ENCODE assay signal across 12 cellular contexts in the genomic region with DNA sequence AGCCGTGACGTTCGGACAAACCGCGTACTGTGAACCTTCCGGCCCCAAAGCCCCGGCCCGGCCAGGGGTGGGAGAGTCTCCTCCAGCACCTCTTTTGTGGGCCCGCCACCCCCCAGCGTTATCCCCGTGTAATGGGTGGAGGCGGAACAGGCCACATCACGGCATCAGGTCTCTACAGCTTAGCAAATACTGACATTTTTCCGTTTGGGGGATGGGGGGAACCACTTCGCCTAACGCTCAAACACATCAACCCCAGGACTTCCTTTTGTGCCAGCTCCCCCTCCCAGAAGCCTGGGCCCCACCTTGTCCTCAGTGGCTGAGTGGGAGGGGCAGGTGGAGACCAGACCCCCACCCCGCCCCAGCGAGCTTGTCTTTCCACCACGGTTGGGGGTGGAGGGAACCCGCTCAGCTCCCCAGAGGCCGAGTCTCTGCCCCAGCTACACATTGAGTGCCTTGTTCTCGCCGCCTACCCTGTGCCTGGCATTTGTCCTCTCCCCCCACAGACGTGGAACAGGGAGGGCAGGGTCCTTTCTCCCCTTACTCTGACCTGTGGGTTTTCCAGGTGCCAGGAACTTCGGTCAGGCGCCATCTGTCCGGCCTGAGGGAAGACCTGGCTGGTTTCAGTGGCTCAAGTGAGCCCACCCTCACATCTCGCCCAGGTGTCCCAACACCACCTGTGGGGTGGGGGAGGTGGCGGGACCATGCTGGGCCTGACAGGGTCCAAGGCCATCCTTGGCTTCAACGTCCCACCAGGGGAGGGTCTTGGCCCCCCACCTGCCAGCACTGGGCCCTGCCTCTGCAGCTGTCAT. TPM values are rescaled to one million over a fixed set of nuclear protein-coding genes. Genes with fewer than 3 reads are reported as not detected.
A peak's percentile ranks its signal among the peaks of the same experiment; 100 is the strongest.
DNase-seq lines count a peak whose midpoint lies in the region; ATAC-seq and TF ChIP-seq lines count a peak whose summit lies in the region.
"Had no signal": no experiment of that assay in that cellular context is flagged by ENCODE, and none has a peak within 500 bp of the region (broad histone marks: within the 10 kb centered on the region; RNA-seq: fewer than 3 reads in every experiment).

No MANE protein-coding gene starts in this region.

- no peak for TF ChIP-seq CTCF in activated B cell treated with CpG ODN at 0.5 μM for 24 hours (IDR thresholded peaks at IDR 0.05)
- TF ChIP-seq CTCF in glutamatergic neuron (IDR thresholded peaks at IDR 0.05; ENCODE audit: partially characterized antibody, unreplicated experiment) = no peak

- H3K9me3 Mint-ChIP-seq in activated CD4-positive, alpha-beta T cell treated with anti-CD3 and anti-CD28 coated beads, Interleukin-2, amount 10 ng/mL, durations not matched to agents 24 days and 14 days = no peaks in the 10 kb centered on the region
- no peaks in the 10 kb centered on the region for H3K9me3 Mint-ChIP-seq in activated B cell treated with CpG ODN at 0.5 μM for 24 hours
- H3K9me3 Mint-ChIP-seq in glutamatergic neuron (ENCODE audit: unreplicated experiment) = peaks cover 38% of the 10 kb centered on the region
- no peaks in the 10 kb centered on the region for H3K9me3 Mint-ChIP-seq in stimulated activated memory B cell treated with anti-CD40 and anti-IgM and Interleukin-4, amounts not matched to agents 10 μg/mL and 1 μg/mL and 100 μg/mL, for 72 hours

- no peak for DNase-seq in activated CD4-positive, alpha-beta T cell treated with anti-CD3 and anti-CD28 coated beads, Interleukin-2, amount 10 ng/mL, durations not matched to agents 24 days and 14 days
- no peak for DNase-seq in activated CD4-positive, alpha-beta T cell treated with anti-CD3 and anti-CD28 coated beads, Interleukin-2, amount 50 U/mL, for 4 hours
- DNase-seq in activated B cell treated with CpG ODN at 0.5 μM for 24 hours (no peak), glutamatergic neuron (peak; percentile 5), AG20443 (ENCODE audit: low spot score) (no peak), cerebellum (ENCODE audit: low spot score) (no peak)
- DNase-seq: NCI-H2081 treated with DMSO at 0.1 percent for 48 hours; stimulated activated CD4-positive, alpha-beta T cell treated with anti-CD3 and anti-CD28 coated beads, Interleukin-4, amount 100 ng/mL, for 1 hour had no signal

- CTCF ChIA-PET in activated B cell treated with CpG ODN at 0.5 μM for 24 hours (lab: Charles Lee) = interaction anchor here (1.0 kb wide), 1 partner anchor 53 kb away, joined by 5 read pairs; no protein-coding TSS in a partner anchor

- no peaks in the 10 kb centered on the region for H3K27me3 Mint-ChIP-seq in activated CD4-positive, alpha-beta T cell treated with anti-CD3 and anti-CD28 coated beads, Interleukin-2, amount 10 ng/mL, durations not matched to agents 24 days and 14 days
- no peaks in the 10 kb centered on the region for H3K27me3 Mint-ChIP-seq in activated B cell treated with CpG ODN at 0.5 μM for 24 hours
- peaks cover 39% of the 10 kb centered on the region for H3K27me3 Mint-ChIP-seq in glutamatergic neuron (ENCODE audit: unreplicated experiment)
- H3K27me3 Mint-ChIP-seq in stimulated activated memory B cell treated with anti-CD40 and anti-IgM and Interleukin-4, amounts not matched to agents 10 μg/mL and 1 μg/mL and 100 μg/mL, for 72 hours = no peaks in the 10 kb centered on the region

- H3K27ac Mint-ChIP-seq in activated CD4-positive, alpha-beta T cell treated with anti-CD3 and anti-CD28 coated beads, Interleukin-2, amount 10 ng/mL, durations not matched to agents 24 days and 14 days = peak overlapping the region; percentile 20
- H3K27ac Mint-ChIP-seq in activated B cell treated with CpG ODN at 0.5 μM for 24 hours = peak overlapping the region; percentile 69
- peak overlapping the region; percentile 48 for H3K27ac Mint-ChIP-seq in glutamatergic neuron (ENCODE audit: unreplicated experiment)
- H3K27ac Mint-ChIP-seq in stimulated activated memory B cell treated with anti-CD40 and anti-IgM and Interleukin-4, amounts not matched to agents 10 μg/mL and 1 μg/mL and 100 μg/mL, for 72 hours = peak overlapping the region; percentile 62

- POLR2A ChIA-PET in activated B cell treated with CpG ODN at 0.5 μM for 24 hours (lab: Charles Lee) = interaction anchor here (0.5 to 1.5 kb wide), 6 partner anchors 28 to 170 kb away, joined by 3 to 12 read pairs (median 6); a partner anchor contains a TSS

- no peak overlapping the region for H3K4me3 Mint-ChIP-seq in activated CD4-positive, alpha-beta T cell treated with anti-CD3 and anti-CD28 coated beads, Interleukin-2, amount 10 ng/mL, durations not matched to agents 24 days and 14 days
- no peak overlapping the region for H3K4me3 Mint-ChIP-seq in activated B cell treated with CpG ODN at 0.5 μM for 24 hours
- no peak overlapping the region for H3K4me3 Mint-ChIP-seq in glutamatergic neuron (ENCODE audit: unreplicated experiment)
- no peak overlapping the region for H3K4me3 Mint-ChIP-seq in stimulated activated memory B cell treated with anti-CD40 and anti-IgM and Interleukin-4, amounts not matched to agents 10 μg/mL and 1 μg/mL and 100 μg/mL, for 72 hours

- H3K36me3 Mint-ChIP-seq in activated CD4-positive, alpha-beta T cell treated with anti-CD3 and anti-CD28 coated beads, Interleukin-2, amount 10 ng/mL, durations not matched to agents 24 days and 14 days (ENCODE audit: low read depth) = peaks cover 35% of the 10 kb centered on the region
- H3K36me3 Mint-ChIP-seq in activated B cell treated with CpG ODN at 0.5 μM for 24 hours (ENCODE audit: low read depth) (peaks cover 64% of the 10 kb centered on the region), glutamatergic neuron (ENCODE audit: unreplicated experiment) (no peaks in the 10 kb centered on the region)
- peaks cover 43% of the 10 kb centered on the region for H3K36me3 Mint-ChIP-seq in stimulated activated memory B cell treated with anti-CD40 and anti-IgM and Interleukin-4, amounts not matched to agents 10 μg/mL and 1 μg/mL and 100 μg/mL, for 72 hours

- ATAC-seq in activated B cell treated with CpG ODN at 0.5 μM for 24 hours (ENCODE audit: low read depth) (peak; percentile 32), GM18505 (IDR thresholded peaks at IDR 0.05; ENCODE audit: unreplicated experiment) (no peak)
- peak; percentile 54 for ATAC-seq in stimulated activated memory B cell treated with anti-CD40 and anti-IgM and Interleukin-4, amounts not matched to agents 10 μg/mL and 1 μg/mL and 100 μg/mL, for 72 hours
- ATAC-seq: activated CD4-positive, CD25-positive, alpha-beta regulatory T cell treated with anti-CD3 and anti-CD28 coated beads, Interleukin-2, amount 50 U/mL, for 24 hours had no signal

- peaks cover 4% of the 10 kb centered on the region for H3K4me1 Mint-ChIP-seq in activated CD4-positive, alpha-beta T cell treated with anti-CD3 and anti-CD28 coated beads, Interleukin-2, amount 10 ng/mL, durations not matched to agents 24 days and 14 days
- H3K4me1 Mint-ChIP-seq in activated B cell treated with CpG ODN at 0.5 μM for 24 hours (peaks cover 26% of the 10 kb centered on the region), glutamatergic neuron (ENCODE audit: low read depth, unreplicated experiment) (peaks cover 8% of the 10 kb centered on the region)
- H3K4me1 Mint-ChIP-seq in stimulated activated memory B cell treated with anti-CD40 and anti-IgM and Interleukin-4, amounts not matched to agents 10 μg/mL and 1 μg/mL and 100 μg/mL, for 72 hours = peaks cover 30% of the 10 kb centered on the region

- intact Hi-C loops in activated CD4-positive, alpha-beta T cell treated with anti-CD3 and anti-CD28 coated beads, Interleukin-2, amount 10 ng/mL, durations not matched to agents 24 days and 14 days (cut with micrococcal nuclease) = no loop called here
- intact Hi-C loops in activated B cell treated with CpG ODN at 0.5 μM for 24 hours (cut with micrococcal nuclease) = no loop called here

- TF ChIP-seq POLR2A in GM18505 (IDR thresholded peaks at IDR 0.05; ENCODE audit: borderline replicate concordance, extremely low read depth, insufficient read depth, insufficient read length) = no peak

RNA-seq across cellular contexts. Expression of a gene that starts 29.6 kb away (rescaled TPM):
- 108 and 115 TPM in 2 replicates for total RNA-seq in activated CD4-positive, alpha-beta T cell treated with anti-CD3 and anti-CD28 coated beads, Interleukin-2, amount 10 ng/mL, durations not matched to agents 24 days and 14 days
- total RNA-seq in activated B cell treated with CpG ODN at 0.5 μM for 24 hours (114 and 144 TPM in 2 replicates), glutamatergic neuron (ENCODE audit: unreplicated experiment) (206 TPM), cerebellum (71.0 TPM)

RNA-seq across cellular contexts. Expression of a gene that starts 36.1 kb away (rescaled TPM):
- 3.0 and 3.2 TPM in 2 replicates for total RNA-seq in activated CD4-positive, alpha-beta T cell treated with anti-CD3 and anti-CD28 coated beads, Interleukin-2, amount 10 ng/mL, durations not matched to agents 24 days and 14 days
- total RNA-seq in activated B cell treated with CpG ODN at 0.5 μM for 24 hours = 5.1 and 5.2 TPM in 2 replicates
- 37.6 TPM for total RNA-seq in glutamatergic neuron (ENCODE audit: unreplicated experiment)
- 0.09 TPM for total RNA-seq in cerebellum

RNA-seq across cellular contexts. Expression of a gene that starts 41.4 kb away (rescaled TPM):
- 0.21 and 0.40 TPM in 2 replicates for total RNA-seq in activated CD4-positive, alpha-beta T cell treated with anti-CD3 and anti-CD28 coated beads, Interleukin-2, amount 10 ng/mL, durations not matched to agents 24 days and 14 days
- 0.15 and 0.22 TPM in 2 replicates for total RNA-seq in activated B cell treated with CpG ODN at 0.5 μM for 24 hours
- 4.0 TPM for total RNA-seq in glutamatergic neuron (ENCODE audit: unreplicated experiment)
- not detected for total RNA-seq in cerebellum
- total RNA-seq: liver had no signal
